ENCODE assay signal across 22 cellular contexts in genomic region chr13:111230385-111230930, GRCh38.
"Had no signal": no experiment of that assay in that cellular context is flagged by ENCODE, and none has a peak within 500 bp of the region (broad histone marks: within the 10 kb centered on the region; RNA-seq: fewer than 3 reads in every experiment).

No MANE protein-coding gene starts in this region.

- H3K4me3 ChIP-seq: Peyer's patch had no signal

- H3K27me3 ChIP-seq: Peyer's patch had no signal

- H3K9me3 Mint-ChIP-seq: activated B cell treated with CpG ODN at 0.5 μM for 24 hours; activated CD4-positive, alpha-beta memory T cell treated with anti-CD3 and anti-CD28 coated beads, Interleukin-2, amount 10 ng/mL, durations not matched to agents 7 days and 5 days; activated CD4-positive, alpha-beta T cell treated with anti-CD3 and anti-CD28 coated beads, Interleukin-2, amount 10 ng/mL, durations not matched to agents 7 days and 5 days; activated naive CD4-positive, alpha-beta T cell treated with anti-CD3 and anti-CD28 coated beads for 36 hours; activated T-helper 17 cell treated with anti-CD3 and anti-CD28 coated beads, Interleukin-2, amount 50 U/mL, for 72 hours; IgD-negative memory B cell; T-helper 1 cell treated with Interleukin-12 subunit alpha and Interleukin-12 subunit beta and Interleukin-4 antibody, amounts not matched to agents 30 μg/mL and 1 μg/mL, for 36 hours had no signal

- H3K27ac Mint-ChIP-seq: activated B cell treated with CpG ODN at 0.5 μM for 24 hours; activated CD4-positive, alpha-beta memory T cell treated with anti-CD3 and anti-CD28 coated beads, Interleukin-2, amount 10 ng/mL, durations not matched to agents 7 days and 5 days; activated CD4-positive, alpha-beta T cell treated with anti-CD3 and anti-CD28 coated beads, Interleukin-2, amount 10 ng/mL, durations not matched to agents 7 days and 5 days; activated naive CD4-positive, alpha-beta T cell treated with anti-CD3 and anti-CD28 coated beads for 36 hours; activated naive CD8-positive, alpha-beta T cell; activated T-helper 17 cell treated with anti-CD3 and anti-CD28 coated beads, Interleukin-2, amount 50 U/mL, for 72 hours; T-helper 1 cell treated with Interleukin-12 subunit alpha and Interleukin-12 subunit beta and Interleukin-4 antibody, amounts not matched to agents 30 μg/mL and 1 μg/mL, for 36 hours had no signal

- DNase-seq: activated B cell treated with CpG ODN at 0.5 μM for 24 hours; activated CD4-positive, alpha-beta memory T cell treated with anti-CD3 and anti-CD28 coated beads, Interleukin-2, amount 10 ng/mL, durations not matched to agents 7 days and 5 days; activated CD4-positive, alpha-beta T cell treated with anti-CD3 and anti-CD28 coated beads for 1 hour; activated CD4-positive, alpha-beta T cell treated with anti-CD3 and anti-CD28 coated beads, Interleukin-2, amount 10 ng/mL, durations not matched to agents 7 days and 5 days; activated gamma-delta T cell; activated naive CD4-positive, alpha-beta T cell treated with anti-CD3 and anti-CD28 coated beads for 36 hours; activated T-cell treated with anti-CD3 and anti-CD28 coated beads for 4 hours; activated T-cell treated with anti-CD3 and anti-CD28 coated beads, Interleukin-2, amount 50 U/mL, for 48 hours; caudate nucleus; KG1; NCI-H1092 treated with DMSO at 0.1 percent for 48 hours; NCI-H1417 treated with DMSO at 0.1 percent for 48 hours; NCI-H1694; NCI-H2029 treated with DMSO at 0.1 percent for 48 hours; NK-92 treated with Interleukin-12 subunit alpha and Interleukin-12 subunit beta, amount 100 ng/mL, for 24 hours; Peyer's patch; SHP77 treated with DMSO at 0.1 percent for 48 hours had no signal

- H3K4me3 Mint-ChIP-seq: activated B cell treated with CpG ODN at 0.5 μM for 24 hours; activated CD4-positive, alpha-beta memory T cell treated with anti-CD3 and anti-CD28 coated beads, Interleukin-2, amount 10 ng/mL, durations not matched to agents 7 days and 5 days; activated CD4-positive, alpha-beta T cell treated with anti-CD3 and anti-CD28 coated beads, Interleukin-2, amount 10 ng/mL, durations not matched to agents 7 days and 5 days; activated naive CD4-positive, alpha-beta T cell treated with anti-CD3 and anti-CD28 coated beads for 36 hours; activated naive CD8-positive, alpha-beta T cell; activated T-helper 17 cell treated with anti-CD3 and anti-CD28 coated beads, Interleukin-2, amount 50 U/mL, for 72 hours; IgD-negative memory B cell; T-helper 1 cell treated with Interleukin-12 subunit alpha and Interleukin-12 subunit beta and Interleukin-4 antibody, amounts not matched to agents 30 μg/mL and 1 μg/mL, for 36 hours had no signal

- ATAC-seq: activated T-helper 17 cell treated with anti-CD3 and anti-CD28 coated beads, Interleukin-2, amount 50 U/mL, for 72 hours had no signal

- H3K27ac ChIP-seq: Peyer's patch, RWPE1 had no signal

- H3K27me3 Mint-ChIP-seq: activated B cell treated with CpG ODN at 0.5 μM for 24 hours; activated CD4-positive, alpha-beta memory T cell treated with anti-CD3 and anti-CD28 coated beads, Interleukin-2, amount 10 ng/mL, durations not matched to agents 7 days and 5 days; activated CD4-positive, alpha-beta T cell treated with anti-CD3 and anti-CD28 coated beads, Interleukin-2, amount 10 ng/mL, durations not matched to agents 7 days and 5 days; activated naive CD8-positive, alpha-beta T cell; activated T-helper 17 cell treated with anti-CD3 and anti-CD28 coated beads, Interleukin-2, amount 50 U/mL, for 72 hours; IgD-negative memory B cell had no signal

- H3K9me3 ChIP-seq: Peyer's patch had no signal

- H3K4me1 ChIP-seq: Peyer's patch had no signal
